21 cellular contexts compared by ENCODE assay signal in the genomic region with DNA sequence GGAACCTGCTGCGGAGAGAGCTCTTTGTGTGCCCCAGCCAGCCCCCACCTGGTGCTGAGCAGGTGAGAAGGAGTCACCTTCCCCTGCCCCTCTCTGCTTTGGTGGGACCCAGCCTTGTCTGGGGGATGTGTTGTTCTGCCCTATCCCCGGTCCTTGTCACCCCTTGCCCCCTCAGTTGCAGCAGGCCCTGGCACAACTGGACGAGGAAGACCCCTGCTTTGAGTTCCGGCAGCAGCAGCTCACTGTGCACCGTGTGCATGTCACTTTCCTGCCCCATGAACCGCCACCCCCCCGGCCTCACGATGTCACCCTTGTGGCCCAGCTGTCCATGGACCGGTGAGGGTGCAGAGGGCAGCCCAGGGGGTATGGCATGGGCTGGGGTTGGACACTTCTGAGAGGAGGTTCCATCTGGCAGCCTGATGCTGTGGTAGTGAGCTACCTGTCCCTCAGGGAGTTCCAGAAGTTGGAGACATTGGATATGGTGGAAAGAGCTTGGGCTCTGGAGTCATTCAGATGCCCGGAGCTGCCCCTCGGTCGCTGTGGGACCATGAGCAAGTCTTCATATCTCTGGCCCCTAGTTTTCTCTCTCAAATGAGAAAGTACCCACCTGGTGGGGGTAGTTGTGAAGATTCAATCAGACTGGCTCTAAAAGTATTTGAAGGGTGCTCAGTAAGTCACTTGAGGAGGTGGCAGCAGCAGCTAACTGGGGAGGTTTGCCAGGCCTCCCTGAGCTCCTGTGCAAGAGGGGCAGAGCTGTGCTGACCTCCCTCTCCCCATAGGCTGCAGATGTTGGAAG. TPM values are rescaled to one million over a fixed set of nuclear protein-coding genes. Genes with fewer than 3 reads are reported as not detected.
A peak's percentile ranks its signal among the peaks of the same experiment; 100 is the strongest.
DNase-seq lines count a peak whose midpoint lies in the region; ATAC-seq and TF ChIP-seq lines count a peak whose summit lies in the region.
"Had no signal": no experiment of that assay in that cellular context is flagged by ENCODE, and none has a peak within 500 bp of the region (broad histone marks: within the 10 kb centered on the region; RNA-seq: fewer than 3 reads in every experiment).

No MANE protein-coding gene starts in this region.

- in situ Hi-C loops in GM13977 (cut with MboI; ENCODE audit: low pct_unique_long_range_greater_than_20kb, low sequenced_read_pairs, unreplicated experiment), result no loop called here

- peak overlapping the region in 3 of 8 donors; percentile 24 to 86 (median 80) for H3K27ac ChIP-seq in spleen
- no peak overlapping the region for H3K27ac ChIP-seq in tibial nerve
- H3K27ac ChIP-seq: colonic mucosa had no signal

- TF ChIP-seq EP300 in tibial nerve (IDR thresholded peaks at IDR 0.05), result no peak

- 84 to 94% (median 91%) methylated on average over 12 of the region's 12 CpGs for WGBS in spleen, 5 donors
- 89% methylated on average over 11 to 12 of the region's 12 CpGs for WGBS in tibial nerve, 2 donors

- DNase-seq in activated CD8-positive, alpha-beta memory T cell treated with anti-CD3 and anti-CD28 coated beads, Interleukin-2, amount 50 U/mL, for 48 hours, result peak; percentile 38
- no peak for DNase-seq in activated CD8-positive, alpha-beta memory T cell treated with anti-CD3 and anti-CD28 coated beads, Interleukin-2, amount 50 U/mL, for 4 hours
- DNase-seq in GM13977 (ENCODE audit: low spot score) (peak; percentile 17), spleen (peak; percentile 79), tibial nerve (ENCODE audit: low spot score in 2 of 2) (no peak)
- DNase-seq in effector memory CD8-positive, alpha-beta T cell, result no peak
- DNase-seq: activated CD4-positive, alpha-beta T cell treated with anti-CD3 and anti-CD28 coated beads, Interleukin-2, amount 50 U/mL, for 48 hours; immature natural killer cell; NCI-H1092 treated with DMSO at 0.1 percent for 48 hours; NCI-H2081 treated with DMSO at 0.1 percent for 48 hours; RPMI8226; stimulated activated CD4-positive, alpha-beta T cell treated with anti-CD3 and anti-CD28 coated beads, Interleukin-2, amount 100 ng/mL, for 48 hours had no signal

- peaks cover 0 to 5% of the 10 kb centered on the region in 2 donors for H3K27me3 Mint-ChIP-seq in effector memory CD8-positive, alpha-beta T cell

- H3K9me3 Mint-ChIP-seq in effector memory CD8-positive, alpha-beta T cell, result no peaks in the 10 kb centered on the region
- H3K9me3 Mint-ChIP-seq: CD8-positive, alpha-beta T cell; immature natural killer cell had no signal

- peaks cover 38 to 41% of the 10 kb centered on the region in 2 donors for H3K4me1 Mint-ChIP-seq in effector memory CD8-positive, alpha-beta T cell (ENCODE audit: low read depth in 2 of 2)

- H3K36me3 ChIP-seq in spleen (peaks cover 0 to 18% (median 1%) of the 10 kb centered on the region in 6 donors), tibial nerve (peaks cover 0 to 19% (median 0%) of the 10 kb centered on the region in 3 donors)
- H3K36me3 ChIP-seq: colonic mucosa had no signal

- peaks cover 23% of the 10 kb centered on the region for H3K36me3 Mint-ChIP-seq in effector memory CD8-positive, alpha-beta T cell (ENCODE audit: insufficient read depth)

- H3K4me1 ChIP-seq in spleen, result peaks cover 12 to 80% (median 51%) of the 10 kb centered on the region in 6 donors
- H3K4me1 ChIP-seq in tibial nerve, result peaks cover 0 to 39% (median 16%) of the 10 kb centered on the region in 4 donors

- H3K9me3 ChIP-seq in spleen, result no peaks in the 10 kb centered on the region
- no peaks in the 10 kb centered on the region for H3K9me3 ChIP-seq in tibial nerve
- H3K9me3 ChIP-seq: colonic mucosa, heart left ventricle had no signal

- H3K4me3 Mint-ChIP-seq in effector memory CD8-positive, alpha-beta T cell, result no peak overlapping the region
- H3K4me3 Mint-ChIP-seq: brain; CD8-positive, alpha-beta T cell; immature natural killer cell had no signal

- intact Hi-C loops in spleen (cut with DNase I; ENCODE audit: low total_unique reads), result no loop called here

- peaks cover 0 to 42% (median 18%) of the 10 kb centered on the region in 7 donors for H3K27me3 ChIP-seq in spleen (replicated peaks in 1 of 7)
- peaks cover 0 to 26% of the 10 kb centered on the region in 2 donors for H3K27me3 ChIP-seq in tibial nerve

- TF ChIP-seq CTCF in GM13977 (IDR thresholded peaks at IDR 0.05; ENCODE audit: extremely low read depth, insufficient read depth, missing control alignments) (no peak), spleen (IDR thresholded peaks at IDR 0.05 in 8 of 11, conservative IDR thresholded peaks at IDR 0.05 in 3 of 11) (no peak), tibial nerve (IDR thresholded peaks at IDR 0.05) (no peak)

- peak overlapping the region; percentile 91 to 96 for H3K27ac Mint-ChIP-seq in effector memory CD8-positive, alpha-beta T cell
- H3K27ac Mint-ChIP-seq: brain had no signal

- no peak overlapping the region for H3K4me3 ChIP-seq in spleen
- H3K4me3 ChIP-seq in tibial nerve, result no peak overlapping the region
- H3K4me3 ChIP-seq: colonic mucosa, heart left ventricle, skin epidermis had no signal

- ATAC-seq in effector memory CD8-positive, alpha-beta T cell (replicated peaks), result no peak
- ATAC-seq in GM19395 (IDR thresholded peaks at IDR 0.05; ENCODE audit: unreplicated experiment) (no peak), GM21360 (IDR thresholded peaks at IDR 0.05; ENCODE audit: unreplicated experiment) (no peak)
- ATAC-seq: CD8-positive, alpha-beta T cell; heart left ventricle had no signal

- no peak for TF ChIP-seq POLR2A in spleen (IDR thresholded peaks at IDR 0.05)
- no peak for TF ChIP-seq POLR2A in tibial nerve (IDR thresholded peaks at IDR 0.05)

RNA-seq across cellular contexts. Expression of a gene that starts 4.3 kb away (rescaled TPM):
- total RNA-seq in spleen (1 to 10 TPM; 2.5 to 8.4 (median 6.1) TPM), tibial nerve (not detected)
- 10 to 100 TPM in 2 of 3 donors, 1 to 10 TPM in 1; 4.7 to 18.8 (median 16.4) TPM for polyA plus RNA-seq in spleen
- total RNA-seq: LHCN-M2, lung microvascular endothelial cell had no signal

RNA-seq across cellular contexts. Expression of a gene that starts 9.1 kb away (rescaled TPM):
- total RNA-seq in spleen (10 to 100 TPM; 29.2 to 36.7 (median 33.7) TPM), tibial nerve (10 to 100 TPM; 33.9 to 38.4 (median 36.5) TPM)
- 10 to 100 TPM; 41.6 to 50.1 (median 46.1) TPM for polyA plus RNA-seq in spleen

RNA-seq across cellular contexts. Expression of a gene that starts 19.7 kb away (rescaled TPM):
- total RNA-seq in spleen, result 1 to 10 TPM in 4 of 7 donors, under 1 TPM in 1, not detected in 2; 0.57 to 2.0 (median 1.2) TPM
- polyA plus RNA-seq in spleen, result under 1 TPM; 0.13 to 0.32 (median 0.27) TPM
- total RNA-seq in tibial nerve, result 1 to 10 TPM in 2 of 4 donors, not detected in 2; 1.0 to 7.2 TPM
- polyA plus RNA-seq: immature natural killer cell had no signal

RNA-seq across cellular contexts. Expression of a gene that starts 41.3 kb away (rescaled TPM):
- total RNA-seq in spleen, result 1 to 10 TPM; 1.7 to 6.0 (median 3.4) TPM
- polyA plus RNA-seq in spleen, result 1 to 10 TPM in 2 of 3 donors, under 1 TPM in 1; 0.80 to 2.2 (median 1.3) TPM
- total RNA-seq in tibial nerve, result 100 to 1,000 TPM; 165 to 298 (median 230) TPM

Comparison
In these comparisons a context has a peak if more than half of its experiments do, and no peak if none do; other contexts are left out.
1. DNase-seq: peak in activated CD8-positive, alpha-beta memory T cell treated with anti-CD3 and anti-CD28 coated beads, Interleukin-2, amount 50 U/mL, for 48 hours (single experiment), GM13977 (single experiment) and spleen (single experiment); none in activated CD8-positive, alpha-beta memory T cell treated with anti-CD3 and anti-CD28 coated beads, Interleukin-2, amount 50 U/mL, for 4 hours (single experiment), effector memory CD8-positive, alpha-beta T cell (0 of 3) and tibial nerve (0 of 2).